In the genomic region with DNA sequence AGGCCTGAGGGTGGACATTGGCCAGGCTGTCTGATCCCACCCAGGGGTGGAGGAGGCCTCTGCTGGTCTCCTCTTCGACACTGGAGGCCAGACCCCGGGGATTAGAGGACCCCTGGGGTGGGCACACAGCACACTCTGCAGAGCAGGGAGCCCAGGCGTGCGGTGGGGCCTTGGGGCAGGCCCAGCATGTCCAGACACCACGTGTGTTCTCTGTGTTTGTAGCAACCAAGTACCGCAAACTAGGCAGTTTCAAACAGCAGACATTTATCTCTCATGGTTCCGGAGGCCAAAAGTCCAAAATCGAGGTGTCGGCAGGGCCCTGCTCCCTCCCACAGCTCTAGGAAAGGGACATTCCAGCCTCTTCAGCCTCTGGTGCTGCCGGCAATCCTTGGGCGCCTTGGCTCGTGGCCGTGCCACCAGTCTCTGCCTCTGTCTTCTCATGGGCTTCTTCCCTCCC, we compare ENCODE assay signal across 1 cellular context.
TF ChIP-seq lines count a peak whose summit lies in the region.

No MANE protein-coding gene starts in this region.

TF ChIP-seq in SK-N-SH treated with all-trans-retinoic acid at 6 μM for 48 hours, 23 proteins besides CTCF, POLR2A, EP300 and RAD21 (continued from another document):
- TF ChIP-seq, protein P1, sequence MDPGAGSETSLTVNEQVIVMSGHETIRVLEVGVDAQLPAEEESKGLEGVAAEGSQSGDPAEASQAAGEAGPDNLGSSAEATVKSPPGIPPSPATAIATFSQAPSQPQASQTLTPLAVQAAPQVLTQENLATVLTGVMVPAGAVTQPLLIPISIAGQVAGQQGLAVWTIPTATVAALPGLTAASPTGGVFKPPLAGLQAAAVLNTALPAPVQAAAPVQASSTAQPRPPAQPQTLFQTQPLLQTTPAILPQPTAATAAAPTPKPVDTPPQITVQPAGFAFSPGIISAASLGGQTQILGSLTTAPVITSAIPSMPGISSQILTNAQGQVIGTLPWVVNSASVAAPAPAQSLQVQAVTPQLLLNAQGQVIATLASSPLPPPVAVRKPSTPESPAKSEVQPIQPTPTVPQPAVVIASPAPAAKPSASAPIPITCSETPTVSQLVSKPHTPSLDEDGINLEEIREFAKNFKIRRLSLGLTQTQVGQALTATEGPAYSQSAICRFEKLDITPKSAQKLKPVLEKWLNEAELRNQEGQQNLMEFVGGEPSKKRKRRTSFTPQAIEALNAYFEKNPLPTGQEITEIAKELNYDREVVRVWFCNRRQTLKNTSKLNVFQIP (CRISPR knock-in tag; IDR thresholded peaks at IDR 0.05; ENCODE audit: borderline replicate concordance, low read depth): no peak
- TF ChIP-seq, protein P2, sequence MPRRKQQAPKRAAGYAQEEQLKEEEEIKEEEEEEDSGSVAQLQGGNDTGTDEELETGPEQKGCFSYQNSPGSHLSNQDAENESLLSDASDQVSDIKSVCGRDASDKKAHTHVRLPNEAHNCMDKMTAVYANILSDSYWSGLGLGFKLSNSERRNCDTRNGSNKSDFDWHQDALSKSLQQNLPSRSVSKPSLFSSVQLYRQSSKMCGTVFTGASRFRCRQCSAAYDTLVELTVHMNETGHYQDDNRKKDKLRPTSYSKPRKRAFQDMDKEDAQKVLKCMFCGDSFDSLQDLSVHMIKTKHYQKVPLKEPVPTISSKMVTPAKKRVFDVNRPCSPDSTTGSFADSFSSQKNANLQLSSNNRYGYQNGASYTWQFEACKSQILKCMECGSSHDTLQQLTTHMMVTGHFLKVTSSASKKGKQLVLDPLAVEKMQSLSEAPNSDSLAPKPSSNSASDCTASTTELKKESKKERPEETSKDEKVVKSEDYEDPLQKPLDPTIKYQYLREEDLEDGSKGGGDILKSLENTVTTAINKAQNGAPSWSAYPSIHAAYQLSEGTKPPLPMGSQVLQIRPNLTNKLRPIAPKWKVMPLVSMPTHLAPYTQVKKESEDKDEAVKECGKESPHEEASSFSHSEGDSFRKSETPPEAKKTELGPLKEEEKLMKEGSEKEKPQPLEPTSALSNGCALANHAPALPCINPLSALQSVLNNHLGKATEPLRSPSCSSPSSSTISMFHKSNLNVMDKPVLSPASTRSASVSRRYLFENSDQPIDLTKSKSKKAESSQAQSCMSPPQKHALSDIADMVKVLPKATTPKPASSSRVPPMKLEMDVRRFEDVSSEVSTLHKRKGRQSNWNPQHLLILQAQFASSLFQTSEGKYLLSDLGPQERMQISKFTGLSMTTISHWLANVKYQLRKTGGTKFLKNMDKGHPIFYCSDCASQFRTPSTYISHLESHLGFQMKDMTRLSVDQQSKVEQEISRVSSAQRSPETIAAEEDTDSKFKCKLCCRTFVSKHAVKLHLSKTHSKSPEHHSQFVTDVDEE (CRISPR knock-in tag; IDR thresholded peaks at IDR 0.05): no peak
- no peak for TF ChIP-seq BACH2 (CRISPR knock-in tag; IDR thresholded peaks at IDR 0.05; ENCODE audit: borderline replicate concordance)
- TF ChIP-seq ISL1 (CRISPR knock-in tag; IDR thresholded peaks at IDR 0.05): no peak
- TF ChIP-seq, protein P3, sequence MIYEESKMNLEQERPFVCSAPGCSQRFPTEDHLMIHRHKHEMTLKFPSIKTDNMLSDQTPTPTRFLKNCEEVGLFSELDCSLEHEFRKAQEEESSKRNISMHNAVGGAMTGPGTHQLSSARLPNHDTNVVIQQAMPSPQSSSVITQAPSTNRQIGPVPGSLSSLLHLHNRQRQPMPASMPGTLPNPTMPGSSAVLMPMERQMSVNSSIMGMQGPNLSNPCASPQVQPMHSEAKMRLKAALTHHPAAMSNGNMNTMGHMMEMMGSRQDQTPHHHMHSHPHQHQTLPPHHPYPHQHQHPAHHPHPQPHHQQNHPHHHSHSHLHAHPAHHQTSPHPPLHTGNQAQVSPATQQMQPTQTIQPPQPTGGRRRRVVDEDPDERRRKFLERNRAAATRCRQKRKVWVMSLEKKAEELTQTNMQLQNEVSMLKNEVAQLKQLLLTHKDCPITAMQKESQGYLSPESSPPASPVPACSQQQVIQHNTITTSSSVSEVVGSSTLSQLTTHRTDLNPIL (CRISPR knock-in tag; IDR thresholded peaks at IDR 0.05; ENCODE audit: low read depth): no peak
- no peak for TF ChIP-seq PPARA (CRISPR knock-in tag; IDR thresholded peaks at IDR 0.05; ENCODE audit: borderline replicate concordance)
- no peak for TF ChIP-seq ZC3H10 (CRISPR knock-in tag; IDR thresholded peaks at IDR 0.05)
- no peak for TF ChIP-seq ZNF70 (CRISPR knock-in tag; IDR thresholded peaks at IDR 0.05)
- TF ChIP-seq, protein P4, sequence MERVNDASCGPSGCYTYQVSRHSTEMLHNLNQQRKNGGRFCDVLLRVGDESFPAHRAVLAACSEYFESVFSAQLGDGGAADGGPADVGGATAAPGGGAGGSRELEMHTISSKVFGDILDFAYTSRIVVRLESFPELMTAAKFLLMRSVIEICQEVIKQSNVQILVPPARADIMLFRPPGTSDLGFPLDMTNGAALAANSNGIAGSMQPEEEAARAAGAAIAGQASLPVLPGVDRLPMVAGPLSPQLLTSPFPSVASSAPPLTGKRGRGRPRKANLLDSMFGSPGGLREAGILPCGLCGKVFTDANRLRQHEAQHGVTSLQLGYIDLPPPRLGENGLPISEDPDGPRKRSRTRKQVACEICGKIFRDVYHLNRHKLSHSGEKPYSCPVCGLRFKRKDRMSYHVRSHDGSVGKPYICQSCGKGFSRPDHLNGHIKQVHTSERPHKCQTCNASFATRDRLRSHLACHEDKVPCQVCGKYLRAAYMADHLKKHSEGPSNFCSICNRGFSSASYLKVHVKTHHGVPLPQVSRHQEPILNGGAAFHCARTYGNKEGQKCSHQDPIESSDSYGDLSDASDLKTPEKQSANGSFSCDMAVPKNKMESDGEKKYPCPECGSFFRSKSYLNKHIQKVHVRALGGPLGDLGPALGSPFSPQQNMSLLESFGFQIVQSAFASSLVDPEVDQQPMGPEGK (CRISPR knock-in tag; IDR thresholded peaks at IDR 0.05; ENCODE audit: borderline replicate concordance): no peak
- no peak for TF ChIP-seq RARB (CRISPR knock-in tag; IDR thresholded peaks at IDR 0.05)
- TF ChIP-seq TOX (CRISPR knock-in tag; IDR thresholded peaks at IDR 0.05; ENCODE audit: borderline replicate concordance): no peak
- no peak for TF ChIP-seq GLIS3 (CRISPR knock-in tag; IDR thresholded peaks at IDR 0.05)
- no peak for TF ChIP-seq ZNF8 (CRISPR knock-in tag; IDR thresholded peaks at IDR 0.05)
- no peak for TF ChIP-seq ZFP30 (CRISPR knock-in tag; IDR thresholded peaks at IDR 0.05)
